Comparison of ENCODE assay signal across 23 cellular contexts in the genomic region with DNA sequence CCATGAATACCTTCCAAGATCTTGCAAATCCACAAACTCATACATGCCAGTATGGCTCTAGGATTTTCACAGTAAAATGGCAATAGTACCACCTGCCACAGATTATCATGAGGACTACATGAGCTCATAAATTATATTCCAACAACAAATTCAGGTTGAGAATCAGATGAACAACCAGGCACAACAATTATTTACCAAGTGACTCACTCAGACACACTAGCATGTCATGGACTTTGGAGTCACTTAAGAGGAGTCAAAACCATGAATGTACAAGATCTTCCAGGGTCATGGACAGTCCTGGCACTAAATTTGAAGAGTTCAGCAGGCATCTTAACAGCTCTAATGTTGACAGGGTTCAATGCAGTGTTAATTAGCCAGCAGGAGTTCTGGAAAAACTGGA. TPM values are rescaled to one million over a fixed set of nuclear protein-coding genes. Genes with fewer than 3 reads are reported as not detected.
DNase-seq lines count a peak whose midpoint lies in the region; ATAC-seq, FAIRE-seq and TF ChIP-seq lines count a peak whose summit lies in the region.
"Had no signal": no experiment of that assay in that cellular context is flagged by ENCODE, and none has a peak within 500 bp of the region (broad histone marks: within the 10 kb centered on the region; RNA-seq: fewer than 3 reads in every experiment).

No MANE protein-coding gene starts in this region.

- no peak overlapping the region for H2AK5ac ChIP-seq in IMR-90 (ENCODE audit: low read depth, low read length)

- no peak overlapping the region for H3K14ac ChIP-seq in IMR-90 (replicated peaks; ENCODE audit: low read depth, low read length)

- TF ChIP-seq RAD21 in IMR-90 (IDR thresholded peaks at IDR 0.05; ENCODE audit: low read length): no peak
- TF ChIP-seq RAD21 in HepG2 (CRISPR knock-in tag; IDR thresholded peaks at IDR 0.05): no peak

- H3K9me1 ChIP-seq in IMR-90 (ENCODE audit: insufficient read depth, low read length): peaks cover 6% of the 10 kb centered on the region

- POLR2A ChIA-PET in IMR-90 (lab: Charles Lee; ENCODE audit: unreplicated experiment): no interaction called here
- POLR2A ChIA-PET in HepG2 (lab: Yijun Ruan, JAX): interaction anchor here (0.8 to 1.2 kb wide), 9 partner anchors 10 to 128 kb away, joined by 3 to 16 read pairs (median 7); a partner anchor contains a TSS

- peak; percentile 15 for DNase-seq in COLO668 (lab: John Stamatoyannopoulos, UW; ENCODE audit: unreplicated experiment)
- DNase-seq in IMR-90: no peak
- peak; percentile 46 for DNase-seq in epithelial cell of esophagus (ENCODE audit: low read depth)
- DNase-seq in HepG2 (ENCODE audit: low spot score): peak; percentile 78
- no peak for DNase-seq in stimulated activated CD4-positive, alpha-beta T cell treated with anti-CD3 and anti-CD28 coated beads, Interleukin-2, amount 100 ng/mL, for 24 hours
- no peak for DNase-seq in NOMO-1 treated with DMSO at 0.1 percent for 48 hours (lab: John Stamatoyannopoulos, UW; ENCODE audit: unreplicated experiment)
- no peak for DNase-seq in NCI-H510A treated with DMSO at 0.1 percent for 48 hours (lab: John Stamatoyannopoulos, UW)
- DNase-seq in midbrain (lab: John Stamatoyannopoulos, UW): no peak
- DNase-seq: activated CD4-positive, alpha-beta T cell treated with anti-CD3 and anti-CD28 coated beads for 4 hours; activated naive CD4-positive, alpha-beta T cell; activated T-cell treated with anti-CD3 and anti-CD28 coated beads, Interleukin-2, amount 50 U/mL, for 48 hours; C1 segment of cervical spinal cord; endodermal cell; left cardiac atrium; mesendoderm; naive thymus-derived CD8-positive, alpha-beta T cell; NCI-H510A; stimulated activated CD4-positive, alpha-beta T cell treated with anti-CD3 and anti-CD28 coated beads, Interleukin-4, amount 100 ng/mL, for 1 hour; T-helper 17 cell had no signal

- no peak overlapping the region for H4K5ac ChIP-seq in IMR-90 (ENCODE audit: low read depth, low read length)

- no peak overlapping the region for H3K23ac ChIP-seq in IMR-90 (ENCODE audit: low read depth, low read length)

- peaks cover 7% of the 10 kb centered on the region for H3K4me1 ChIP-seq in IMR-90 (ENCODE audit: control insufficient read depth, insufficient read depth, low read length)
- H3K4me1 ChIP-seq in HepG2 (ENCODE audit: insufficient read depth, low read length): peaks cover 30% of the 10 kb centered on the region

- H3K4me2 ChIP-seq in IMR-90 (ENCODE audit: low read depth, low read length): no peak overlapping the region
- H3K4me2 ChIP-seq in HepG2 (ENCODE audit: low read depth, low read length): peak overlapping the region; percentile 33
- H3K4me2 ChIP-seq: KMS-11 had no signal

- H3K36me3 ChIP-seq in IMR-90 (ENCODE audit: control insufficient read depth, insufficient read depth, low read length) (no peaks in the 10 kb centered on the region), HepG2 (replicated peaks in 1 of 2; ENCODE audit: control insufficient read depth in 1 of 2, insufficient read depth in 2 of 2, low read length in 2 of 2) (no peaks in the 10 kb centered on the region)

- no peak overlapping the region; the same call in 1 of the 2 replicates for H2BK20ac ChIP-seq in IMR-90 (ENCODE audit: low read depth, low read length)

- no peaks in the 10 kb centered on the region for H4K20me1 ChIP-seq in IMR-90 (ENCODE audit: insufficient read depth, low read length)
- no peaks in the 10 kb centered on the region for H4K20me1 ChIP-seq in HepG2 (ENCODE audit: insufficient read depth, low read length)

- H3K79me2 ChIP-seq in HepG2 (ENCODE audit: insufficient read depth, low read length): no peaks in the 10 kb centered on the region

- intact Hi-C loops in IMR-90 (cut with micrococcal nuclease) (no loop called here), HepG2 (cut with micrococcal nuclease; ENCODE audit: unreplicated experiment) (loop anchor here (2.0 kb wide), 2 partner anchors 14 to 18 kb away; no protein-coding TSS in a partner anchor)

- H2AFZ ChIP-seq in IMR-90 (replicated peaks; ENCODE audit: low read length, poor library complexity) (no peak overlapping the region), HepG2 (ENCODE audit: low read length) (no peak overlapping the region)

- TF ChIP-seq CTCF in IMR-90 (conservative IDR thresholded peaks at IDR 0.05; ENCODE audit: low read depth, low read length): no peak
- no peak for TF ChIP-seq CTCF in epithelial cell of esophagus (IDR thresholded peaks at IDR 0.05; ENCODE audit: insufficient read depth, low read depth, low read length, missing control alignments)
- no peak for TF ChIP-seq CTCF in HepG2 (CRISPR knock-in tag; IDR thresholded peaks at IDR 0.05)

- H3K4me3 ChIP-seq in IMR-90 (ENCODE audit: insufficient read depth, low read depth, low read length): no peak overlapping the region
- H3K4me3 ChIP-seq in epithelial cell of esophagus (ENCODE audit: low read length): no peak overlapping the region
- no peak overlapping the region for H3K4me3 ChIP-seq in HepG2 (replicated peaks in 1 of 3; ENCODE audit: insufficient read depth in 1 of 3, low read depth in 2 of 3, low read length in 3 of 3)
- H3K4me3 ChIP-seq: coronary artery had no signal

- H4K91ac ChIP-seq in IMR-90 (ENCODE audit: insufficient read depth, low read depth, low read length): no peak overlapping the region

- peak overlapping the region; percentile 20; the same call in 1 of the 3 replicates for H2BK15ac ChIP-seq in IMR-90 (ENCODE audit: low read depth, low read length)

- no peak overlapping the region for H4K8ac ChIP-seq in IMR-90 (ENCODE audit: low read depth in 2 of 2, low read length in 2 of 2)

- no peak overlapping the region for H2BK120ac ChIP-seq in IMR-90 (ENCODE audit: low read depth, low read length)

- H3K9me3 ChIP-seq in IMR-90 (ENCODE audit: control insufficient read depth, insufficient read depth, low read length) (peaks cover 3% of the 10 kb centered on the region; the same call in 1 of the 2 replicates), HepG2 (ENCODE audit: low read length) (0 out of 2 replicates have a peak, but pooled peaks cover 6% of the 10 kb centered on the region)

- H3K18ac ChIP-seq in IMR-90 (ENCODE audit: low read depth, low read length): no peak overlapping the region

- ATAC-seq in IMR-90 (ENCODE audit: low read depth) (no peak), HepG2 (peak; percentile 87)
- ATAC-seq: naive thymus-derived CD8-positive, alpha-beta T cell; stimulated activated memory B cell treated with anti-CD40 and anti-IgM and Interleukin-4, amounts not matched to agents 10 μg/mL and 1 μg/mL and 100 μg/mL, for 72 hours; T-helper 17 cell had no signal

- no peak overlapping the region for H2AK9ac ChIP-seq in IMR-90 (replicated peaks; ENCODE audit: low read depth, low read length, poor library complexity)

- H2BK5ac ChIP-seq in IMR-90 (ENCODE audit: low read depth, low read length, poor library complexity, severe bottlenecking): no peak overlapping the region

- H3K27me3 ChIP-seq in IMR-90 (ENCODE audit: control insufficient read depth, insufficient read depth, low read length) (no peaks in the 10 kb centered on the region), HepG2 (ENCODE audit: control insufficient read depth in 1 of 2, insufficient read depth in 2 of 2, low read length in 2 of 2) (no peaks in the 10 kb centered on the region; a peak in 2 of 5 replicates)

- TF ChIP-seq EP300 in HepG2 (IDR thresholded peaks at IDR 0.05; ENCODE audit: low read depth in 2 of 2, low read length in 2 of 2) (peak in 1 of 2 experiments; percentile 52; a peak in 2 of 4 replicates), HepG2 (CRISPR knock-in tag; IDR thresholded peaks at IDR 0.05; ENCODE audit: borderline replicate concordance) (0 out of 2 replicates have a peak, but pooled peaks have one; percentile 22)

- in situ Hi-C loops in IMR-90 (cut with MboI; ENCODE audit: low sequenced_read_pairs) (no loop called here), HepG2 (cut with HindIII; ENCODE audit: extremely low pct_ligation_motif_present, low pct_unique_long_range_greater_than_20kb) (no loop called here)

- no peak for TF ChIP-seq POLR2A in IMR-90 (IDR thresholded peaks at IDR 0.05; ENCODE audit: low read depth, low read length)
- no peak for TF ChIP-seq POLR2A in HepG2 (IDR thresholded peaks at IDR 0.05; ENCODE audit: insufficient read depth in 1 of 2, low read depth in 2 of 2, low read length in 2 of 2)

- BruUV-seq in IMR-90 (replicated peaks; lab: Mats Ljungman, UMichigan): no TSS peak
- no TSS peak for BruUV-seq in HepG2 (replicated peaks; lab: Mats Ljungman, UMichigan)

- no peaks in the 10 kb centered on the region for H3K79me1 ChIP-seq in IMR-90 (ENCODE audit: low read depth in 1 of 2, low read length in 2 of 2)

- H3K4ac ChIP-seq in IMR-90 (ENCODE audit: low read depth, low read length): no peak overlapping the region

- H3K56ac ChIP-seq in IMR-90 (ENCODE audit: extremely low read depth, insufficient read depth, low read length): no peak overlapping the region

- H3K27ac ChIP-seq in IMR-90 (ENCODE audit: insufficient read depth, low read length) (no peak overlapping the region), HepG2 (ENCODE audit: extremely low read length, insufficient read depth, low read length) (no peak overlapping the region)
- H3K27ac ChIP-seq: coronary artery, KMS-11 had no signal

- FAIRE-seq in HepG2 (lab: Jason Lieb, UNC): no peak
- FAIRE-seq: HTR-8/SVneo had no signal

- H3K9ac ChIP-seq in IMR-90 (ENCODE audit: low read depth, low read length) (no peak overlapping the region), HepG2 (ENCODE audit: insufficient read depth, low read depth, low read length) (no peak overlapping the region)
- H3K9ac ChIP-seq: KMS-11 had no signal

- CTCF ChIA-PET in IMR-90 (lab: Yijun Ruan, JAX) (interaction anchor here (1.2 kb wide), 1 partner anchor 10 kb away, joined by 3 read pairs; no protein-coding TSS in a partner anchor), HepG2 (lab: Yijun Ruan, JAX; ENCODE audit: low intra/inter-chr PET ratio, low total read pairs) (no interaction called here)

- dilution Hi-C loops in IMR-90 (cut with HindIII; ENCODE audit: low sequenced_read_pairs, unreplicated experiment): no loop called here

RNA-seq across cellular contexts. Expression of a gene that starts 34.4 kb away (rescaled TPM):
- total RNA-seq in IMR-90 (2012; rRNA removed) (268 and 323 TPM in 2 replicates), HepG2 (2016; rRNA removed; fragmentation: Illumina TruSeq; extraction: Trizol) (384 and 709 TPM in 2 replicates)
- polyA plus RNA-seq in IMR-90 (2012; rRNA removed) (187 and 204 TPM in 2 replicates), HepG2 (2011; rRNA removed) (102 and 106 TPM in 2 replicates)
- 31.6 and 185 TPM in 2 replicates for polyA plus RNA-seq in IMR-90 (2012; cell fraction: cytosol; rRNA removed)
- polyA plus RNA-seq in IMR-90 (2012; cell fraction: nucleus; rRNA removed; ENCODE audit: low replicate concordance): 11.5 and 146 TPM in 2 replicates
- total RNA-seq in HepG2 (2016; cell fraction: cytosol; rRNA removed; fragmentation: Illumina TruSeq; extraction: Trizol; ENCODE audit: low read depth): 49.4 and 52.0 TPM in 2 replicates
- 384 and 712 TPM in 2 replicates for total RNA-seq in HepG2 (2016; cell fraction: insoluble cytoplasmic fraction; rRNA removed; fragmentation: Illumina TruSeq; extraction: Trizol)
- total RNA-seq in HepG2 (2016; cell fraction: membrane; rRNA removed; fragmentation: Illumina TruSeq; extraction: Trizol): 128 and 149 TPM in 2 replicates
- 204 and 212 TPM in 2 replicates for total RNA-seq in HepG2 (2016; cell fraction: nucleus; rRNA removed; fragmentation: Illumina TruSeq; extraction: Trizol)
- polyA plus RNA-seq in HepG2 (2011; cell fraction: cytosol; rRNA removed): 66.0 and 86.9 TPM in 2 replicates
- polyA plus RNA-seq in HepG2 (2011; cell fraction: nucleus; rRNA removed): 34.9 and 38.3 TPM in 2 replicates
- 149 and 200 TPM in 2 replicates for polyA plus RNA-seq in HepG2 (2012)
- 39.8 and 47.1 TPM in 2 replicates for polyA plus RNA-seq in HepG2 (2016; cell fraction: cytosol; fragmentation: Illumina TruSeq; extraction: Trizol; ENCODE audit: low read depth)
- 442 and 506 TPM in 2 replicates for polyA plus RNA-seq in HepG2 (2016; cell fraction: insoluble cytoplasmic fraction; fragmentation: Illumina TruSeq; extraction: Trizol; ENCODE audit: low read depth)
- 90.4 and 101 TPM in 2 replicates for polyA plus RNA-seq in HepG2 (2016; cell fraction: membrane; fragmentation: Illumina TruSeq; extraction: Trizol; ENCODE audit: low read depth)
- 131 and 143 TPM in 2 replicates for polyA plus RNA-seq in HepG2 (2016; cell fraction: nucleus; fragmentation: Illumina TruSeq; extraction: Trizol; ENCODE audit: insufficient read depth, low read depth)
- 198 and 668 TPM in 2 replicates for polyA minus RNA-seq in HepG2 (2011; rRNA and poly(A)+ RNA removed; ENCODE audit: low replicate concordance)
- 190 and 223 TPM in 2 replicates for polyA minus RNA-seq in HepG2 (2011; cell fraction: cytosol; rRNA and poly(A)+ RNA removed)
- polyA minus RNA-seq in HepG2 (2011; cell fraction: nucleus; rRNA and poly(A)+ RNA removed): 207 and 220 TPM in 2 replicates

Comparison
In these comparisons a context has a peak if more than half of its experiments do, and no peak if none do; other contexts are left out.
1. DNase-seq: peak in COLO668 (single experiment), epithelial cell of esophagus (single experiment) and HepG2 (single experiment); none in IMR-90 (single experiment), stimulated activated CD4-positive, alpha-beta T cell treated with anti-CD3 and anti-CD28 coated beads, Interleukin-2, amount 100 ng/mL, for 24 hours (0 of 2), NOMO-1 treated with DMSO at 0.1 percent for 48 hours (single experiment), NCI-H510A treated with DMSO at 0.1 percent for 48 hours (single experiment) and midbrain (single experiment).